Comparison of ENCODE assay signal across 8 cellular contexts in genomic region chr4:173318648-173319211, GRCh38. TPM values are rescaled to one million over a fixed set of nuclear protein-coding genes. Genes with fewer than 3 reads are reported as not detected.
DNase-seq lines count a peak whose midpoint lies in the region; ATAC-seq and TF ChIP-seq lines count a peak whose summit lies in the region.

No MANE protein-coding gene starts in this region.

- H3K4me3 ChIP-seq in SK-N-SH (ENCODE audit: low read depth in 2 of 2, low read length in 1 of 2) (no peak overlapping the region), fibroblast of villous mesenchyme (ENCODE audit: low read depth, low read length) (no peak overlapping the region)

- H3K27me3 ChIP-seq in SK-N-SH (ENCODE audit: insufficient read depth) = no peaks in the 10 kb centered on the region

- H3K36me3 ChIP-seq in SK-N-SH (replicated peaks in 1 of 2; ENCODE audit: control insufficient read depth in 1 of 2, insufficient read depth in 2 of 2, low read length in 1 of 2) = peaks cover 24 to 34% of the 10 kb centered on the region in 2 experiments

- DNase-seq in DMS 273 (lab: John Stamatoyannopoulos, UW; ENCODE audit: unreplicated experiment) (peak; percentile 41), DMS 273 treated with DMSO at 0.1 percent for 48 hours (lab: John Stamatoyannopoulos, UW) (no peak), SK-N-SH (peak; percentile 18), fibroblast of villous mesenchyme (ENCODE audit: low read depth) (peak; percentile 63), retina (peak; percentile 31), iPS-NIHi11 (ENCODE audit: low spot score) (no peak)

- H3K4me2 ChIP-seq in SK-N-SH = no peak overlapping the region; the same call in 1 of the 2 replicates

- H3K4me1 ChIP-seq in SK-N-SH (ENCODE audit: control insufficient read depth in 1 of 2, insufficient read depth in 2 of 2, low read depth in 1 of 2, low read length in 1 of 2) = peaks cover 0 to 21% of the 10 kb centered on the region in 2 experiments; a peak in 3 of 4 replicates

- H4K20me1 ChIP-seq in SK-N-SH (ENCODE audit: insufficient read depth) = no peaks in the 10 kb centered on the region

- peaks cover 31% of the 10 kb centered on the region for H3F3A ChIP-seq in SK-N-SH (replicated peaks; ENCODE audit: insufficient read depth)

- H2AFZ ChIP-seq in SK-N-SH (ENCODE audit: low read depth) = peak overlapping the region; percentile 70; the same call in 1 of the 2 replicates

- H3K27ac ChIP-seq in SK-N-SH (ENCODE audit: low read depth in 2 of 2, low read length in 1 of 2) = peak overlapping the region in 1 of 2 experiments; percentile 37; a peak in 3 of 4 replicates

- no peak overlapping the region for H3K9ac ChIP-seq in SK-N-SH

- no peaks in the 10 kb centered on the region; the same call in 1 of the 2 replicates for H3K9me3 ChIP-seq in SK-N-SH

- peak; percentile 68 for TF ChIP-seq RAD21 in SK-N-SH (IDR thresholded peaks at IDR 0.05; ENCODE audit: low read length)

- H3K79me2 ChIP-seq in SK-N-SH (ENCODE audit: insufficient read depth) = no peaks in the 10 kb centered on the region

- no peaks in the 10 kb centered on the region for H3K9me2 ChIP-seq in SK-N-SH

- ATAC-seq in HG03135 (IDR thresholded peaks at IDR 0.05; ENCODE audit: unreplicated experiment) (peak; percentile 41), GM21825 (IDR thresholded peaks at IDR 0.05; ENCODE audit: unreplicated experiment) (no peak)

- peak; percentile 50 for TF ChIP-seq CTCF in SK-N-SH (IDR thresholded peaks at IDR 0.05)
- TF ChIP-seq CTCF in fibroblast of villous mesenchyme (IDR thresholded peaks at IDR 0.05; ENCODE audit: insufficient read depth, low read depth, low read length) = peak; percentile 31

- 2% methylated on average over 3 of the region's 3 CpGs for WGBS in SK-N-SH (ENCODE audit: low lambda C conversion rate)

- no peak for TF ChIP-seq EP300 in SK-N-SH (IDR thresholded peaks at IDR 0.05; ENCODE audit: borderline replicate concordance in 1 of 2, low read depth in 1 of 2, low read length in 1 of 2)

- POLR2A ChIA-PET in SK-N-SH (lab: Yijun Ruan, JAX) = interaction anchor here (0.8 kb wide), 1 partner anchor 199 kb away, joined by 3 read pairs; no protein-coding TSS in a partner anchor

- CTCF ChIA-PET in SK-N-SH (lab: Yijun Ruan, JAX) = interaction anchor here (0.5 to 7.6 kb wide), 38 partner anchors 9 to 901 kb away, joined by 3 to 82 read pairs (median 4); no protein-coding TSS in a partner anchor

TF ChIP-seq in SK-N-SH, 30 proteins besides CTCF, POLR2A, EP300 and RAD21:
- TF ChIP-seq FOSL2 (IDR thresholded peaks at IDR 0.05; ENCODE audit: borderline replicate concordance, low read depth) (peak; percentile 37; the same call in 1 of the 2 replicates), SMC3 (IDR thresholded peaks at IDR 0.05; ENCODE audit: low read depth, low read length) (peak; percentile 24), GATA2 (CRISPR knock-in tag; IDR thresholded peaks at IDR 0.05) (no peak), JUND (IDR thresholded peaks at IDR 0.05) (peak; percentile 52)
- TF ChIP-seq, protein P1, sequence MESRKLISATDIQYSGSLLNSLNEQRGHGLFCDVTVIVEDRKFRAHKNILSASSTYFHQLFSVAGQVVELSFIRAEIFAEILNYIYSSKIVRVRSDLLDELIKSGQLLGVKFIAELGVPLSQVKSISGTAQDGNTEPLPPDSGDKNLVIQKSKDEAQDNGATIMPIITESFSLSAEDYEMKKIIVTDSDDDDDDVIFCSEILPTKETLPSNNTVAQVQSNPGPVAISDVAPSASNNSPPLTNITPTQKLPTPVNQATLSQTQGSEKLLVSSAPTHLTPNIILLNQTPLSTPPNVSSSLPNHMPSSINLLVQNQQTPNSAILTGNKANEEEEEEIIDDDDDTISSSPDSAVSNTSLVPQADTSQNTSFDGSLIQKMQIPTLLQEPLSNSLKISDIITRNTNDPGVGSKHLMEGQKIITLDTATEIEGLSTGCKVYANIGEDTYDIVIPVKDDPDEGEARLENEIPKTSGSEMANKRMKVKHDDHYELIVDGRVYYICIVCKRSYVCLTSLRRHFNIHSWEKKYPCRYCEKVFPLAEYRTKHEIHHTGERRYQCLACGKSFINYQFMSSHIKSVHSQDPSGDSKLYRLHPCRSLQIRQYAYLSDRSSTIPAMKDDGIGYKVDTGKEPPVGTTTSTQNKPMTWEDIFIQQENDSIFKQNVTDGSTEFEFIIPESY (IDR thresholded peaks at IDR 0.05; ENCODE audit: borderline replicate concordance, low read depth) = no peak

RNA-seq across cellular contexts. Expression of gene HMGB2, which starts 15.4 kb away (rescaled TPM):
- polyA plus RNA-seq in SK-N-SH (2012; rRNA removed) = 123 and 130 TPM in 2 replicates
- 184 and 256 TPM in 2 replicates for polyA plus RNA-seq in SK-N-SH (2012; cell fraction: cytosol; rRNA removed)
- polyA plus RNA-seq in SK-N-SH (2012; cell fraction: nucleus; rRNA removed) = 28.9 and 47.2 TPM in 2 replicates
- 33.8 and 60.0 TPM in 2 replicates for total RNA-seq in fibroblast of villous mesenchyme

RNA-seq across cellular contexts. Expression of gene SAP30, which starts 52.0 kb away (rescaled TPM):
- 16.6 and 19.0 TPM in 2 replicates for polyA plus RNA-seq in SK-N-SH (2012; rRNA removed)
- polyA plus RNA-seq in SK-N-SH (2012; cell fraction: cytosol; rRNA removed) = 20.5 and 27.1 TPM in 2 replicates
- polyA plus RNA-seq in SK-N-SH (2012; cell fraction: nucleus; rRNA removed) = 4.9 and 8.8 TPM in 2 replicates
- 13.2 and 21.2 TPM in 2 replicates for total RNA-seq in fibroblast of villous mesenchyme

Comparison
In these comparisons a context has a peak if more than half of its experiments do, and no peak if none do; other contexts are left out.
1. DNase-seq: peak in DMS 273 (single experiment), SK-N-SH (single experiment), fibroblast of villous mesenchyme (single experiment) and retina (single experiment); none in DMS 273 treated with DMSO at 0.1 percent for 48 hours (single experiment) and iPS-NIHi11 (single experiment).